12 cellular contexts compared by ENCODE assay signal in genomic region chr2:8550481-8550880, GRCh38.
"Had no signal": no experiment of that assay in that cellular context is flagged by ENCODE, and none has a peak within 500 bp of the region (broad histone marks: within the 10 kb centered on the region; RNA-seq: fewer than 3 reads in every experiment).

No MANE protein-coding gene starts in this region.

- DNase-seq: activated CD4-positive, alpha-beta T cell treated with anti-CD3 and anti-CD28 coated beads for 1 hour; activated CD4-positive, alpha-beta T cell treated with anti-CD3 and anti-CD28 coated beads, Interleukin-2, amount 50 U/mL, for 48 hours; activated naive CD4-positive, alpha-beta T cell treated with Interleukin-2 at 50 U/mL for 16 hours; glutamatergic neuron; immature natural killer cell; T1000; upper lobe of left lung had no signal

- H3K27ac ChIP-seq: esophagus muscularis mucosa, pancreas, skin epidermis, upper lobe of left lung had no signal

- ATAC-seq: left colon; pancreas; stimulated activated memory B cell treated with anti-CD40 and anti-IgM and Interleukin-4, amounts not matched to agents 10 μg/mL and 1 μg/mL and 100 μg/mL, for 72 hours had no signal
